7 cellular contexts compared by ENCODE assay signal in the genomic region with DNA sequence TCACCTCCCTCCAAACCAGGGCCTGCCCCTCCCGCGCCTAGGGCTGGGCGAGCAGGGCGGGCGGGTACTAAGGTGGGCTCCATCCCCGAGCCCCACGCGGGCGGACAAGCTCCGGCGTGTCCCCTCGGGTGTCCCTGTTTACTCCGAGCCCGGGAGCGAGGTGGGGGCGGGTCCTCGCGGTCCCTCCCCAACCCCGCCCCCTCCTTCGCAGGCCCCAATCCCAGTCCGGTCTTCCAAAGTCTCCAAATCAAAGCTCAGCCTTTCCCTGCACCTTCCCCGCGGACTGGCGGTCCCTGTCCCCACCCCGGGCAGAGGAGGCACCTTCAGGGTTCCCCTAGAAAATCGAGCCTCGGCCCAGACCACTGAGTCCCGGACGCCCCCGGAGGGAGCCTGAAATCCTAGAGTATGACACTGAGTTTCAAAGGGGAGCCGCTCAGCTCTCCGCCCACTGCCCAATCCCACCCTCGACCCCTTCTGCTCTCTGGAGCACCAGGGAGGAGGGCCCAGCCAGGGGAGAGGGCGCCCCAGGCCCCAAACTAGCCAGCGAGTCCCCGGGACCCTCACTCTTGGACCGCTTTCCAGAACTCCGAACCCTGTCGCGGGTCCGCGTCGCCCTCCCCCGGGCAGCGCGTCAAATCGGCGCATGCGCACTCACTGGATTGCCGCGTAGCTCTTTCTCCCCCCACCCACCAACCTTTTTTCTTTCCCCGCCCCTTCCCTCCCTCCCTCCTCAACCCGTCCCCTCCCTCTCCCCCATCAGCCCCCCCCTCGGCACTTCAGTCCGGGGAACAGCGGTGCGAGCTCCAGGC. TPM values are rescaled to one million over a fixed set of nuclear protein-coding genes. Genes with fewer than 3 reads are reported as not detected.
DNase-seq lines count a peak whose midpoint lies in the region; ATAC-seq and FAIRE-seq lines count a peak whose summit lies in the region.

LRP1 (plus strand) TSS at position 774 of the 809 bp plus-strand sequence. CDS start 482 bp downstream, outside the sequence.

- peak within 1 kb of the TSS; percentile 79 to 86 (median 84) for H3K4me3 Mint-ChIP-seq in immature natural killer cell

- no peak for FAIRE-seq in small intestine (lab: Jason Lieb, UNC)

- peak; percentile 42 for ATAC-seq in GM18511 (IDR thresholded peaks at IDR 0.05; ENCODE audit: unreplicated experiment)
- peak; percentile 54 to 56 for ATAC-seq in activated CD4-positive, CD25-positive, alpha-beta regulatory T cell treated with anti-CD3 and anti-CD28 coated beads, Interleukin-2, amount 50 U/mL, for 24 hours
- ATAC-seq in HG03342 (IDR thresholded peaks at IDR 0.05; ENCODE audit: unreplicated experiment): no peak

- peak within 1 kb of the TSS in 3 of 6 donors; percentile 5 to 62 (median 24) for H3K27ac Mint-ChIP-seq in immature natural killer cell

- H3K27me3 Mint-ChIP-seq in immature natural killer cell (ENCODE audit: low read depth in 3 of 3): peaks cover 7 to 11% (median 8%) of the 10 kb centered on the region in 3 donors

- H3K4me3 ChIP-seq in small intestine (ENCODE audit: low read depth in 1 of 2, low read length in 2 of 2): peak within 1 kb of the TSS; percentile 66 to 78

- WGBS in small intestine, 3 donors: 0 to 1% (median 0%) methylated on average over 47 to 57 of the region's 57 CpGs

- peaks cover 0 to 3% (median 0%) of the 10 kb centered on the region in 3 donors for H3K36me3 Mint-ChIP-seq in immature natural killer cell

- H3K9me3 Mint-ChIP-seq in immature natural killer cell: no peaks in the 10 kb centered on the region

- no peaks in the 10 kb centered on the region for H3K9me3 ChIP-seq in small intestine (ENCODE audit: control insufficient read depth, low read depth)

- H3K4me1 Mint-ChIP-seq in immature natural killer cell: peaks cover 5 to 8% of the 10 kb centered on the region in 2 donors

- H3K36me3 ChIP-seq in small intestine (ENCODE audit: control insufficient read depth in 2 of 2, insufficient read depth in 2 of 2, low read length in 2 of 2): no peaks in the 10 kb centered on the region

- H3K4me1 ChIP-seq in small intestine (ENCODE audit: control insufficient read depth in 2 of 2, insufficient read depth in 1 of 2, low read depth in 1 of 2, low read length in 1 of 2): peaks cover 1 to 11% of the 10 kb centered on the region in 2 donors

- H3K27ac ChIP-seq in caudate nucleus (ENCODE audit: low read depth, low read length) (peak within 1 kb of the TSS; percentile 96), small intestine (ENCODE audit: low read depth in 1 of 2, low read length in 1 of 2) (peak within 1 kb of the TSS; percentile 90 to 97)

- H3K27me3 ChIP-seq in small intestine (ENCODE audit: control insufficient read depth in 2 of 2, insufficient read depth in 2 of 2, low read length in 2 of 2): no peaks in the 10 kb centered on the region

- DNase-seq in NCI-H2029 treated with DMSO at 0.1 percent for 48 hours (lab: John Stamatoyannopoulos, UW) (peak; percentile 50), caudate nucleus (lab: John Stamatoyannopoulos, UW) (peak in 59 of 61 donors; percentile 39 to 91 (median 76)), immature natural killer cell (peak; percentile 55 to 60 (median 56)), small intestine (peak; percentile 84)

RNA-seq across cellular contexts. Expression of gene LRP1, which starts in this region (rescaled TPM):
- under 1 TPM in 2 of 3 donors, not detected in 1; 0.08 to 0.22 TPM for polyA plus RNA-seq in immature natural killer cell
- 10 to 100 TPM; 24.3 to 47.5 (median 35.8) TPM for polyA plus RNA-seq in small intestine

Comparison
In these comparisons a context has a peak if more than half of its experiments do, and no peak if none do; other contexts are left out.
1. RNA of gene LRP1 (polyA plus RNA-seq): 24.3 to 47.5 TPM in small intestine; 0.08 to 0.22 TPM in immature natural killer cell; every median in the first group is over 10 times any median in the second.
2. Peak in DNase-seq in immature natural killer cell; RNA of the gene not detected or under 1 TPM.
3. Peak in every context shown above with its lines, with median percentiles within 50 percentile points of each other: DNase-seq.